ENCODE assay signal across 1 cellular context in the genomic region with DNA sequence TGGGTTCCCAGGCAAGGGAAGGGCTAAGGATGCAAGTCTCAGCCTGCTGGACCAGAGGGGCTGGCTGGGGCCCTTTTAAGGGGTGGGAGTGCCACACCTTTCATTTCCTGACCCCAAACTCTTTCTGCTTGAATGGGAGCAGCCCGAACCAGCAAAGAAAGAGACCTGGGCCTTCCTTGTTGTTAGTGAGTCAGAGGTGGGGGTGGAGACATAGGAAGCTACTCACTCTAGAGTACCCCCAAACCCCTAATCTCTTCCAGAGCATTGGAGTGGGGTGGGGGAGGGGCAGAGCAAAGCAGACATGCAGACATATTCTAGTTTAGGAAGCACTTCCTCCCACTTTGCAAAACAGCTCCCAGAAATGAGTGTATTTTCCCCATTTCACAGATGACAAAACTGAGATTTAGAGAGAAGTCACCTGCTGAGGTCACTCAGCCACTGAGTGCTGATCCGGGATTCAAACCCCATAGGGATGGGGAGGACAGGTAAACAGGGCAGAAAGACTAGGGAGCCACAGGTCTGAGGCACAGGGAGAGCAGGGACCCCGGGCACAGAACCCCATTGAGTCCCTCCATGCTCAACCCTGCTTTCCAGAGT.
TF ChIP-seq lines count a peak whose summit lies in the region.

No MANE protein-coding gene starts in this region.

TF ChIP-seq in GM23338, 12 proteins besides CTCF, POLR2A, EP300 and RAD21:
- TF ChIP-seq ZNF331 (CRISPR knock-in tag; IDR thresholded peaks at IDR 0.05; ENCODE audit: low read depth) = no peak
- no peak for TF ChIP-seq NANOG (IDR thresholded peaks at IDR 0.05; ENCODE audit: borderline replicate concordance)
- TF ChIP-seq CREB1 (CRISPR knock-in tag; IDR thresholded peaks at IDR 0.05; ENCODE audit: low read depth) = no peak
- TF ChIP-seq, protein P1, sequence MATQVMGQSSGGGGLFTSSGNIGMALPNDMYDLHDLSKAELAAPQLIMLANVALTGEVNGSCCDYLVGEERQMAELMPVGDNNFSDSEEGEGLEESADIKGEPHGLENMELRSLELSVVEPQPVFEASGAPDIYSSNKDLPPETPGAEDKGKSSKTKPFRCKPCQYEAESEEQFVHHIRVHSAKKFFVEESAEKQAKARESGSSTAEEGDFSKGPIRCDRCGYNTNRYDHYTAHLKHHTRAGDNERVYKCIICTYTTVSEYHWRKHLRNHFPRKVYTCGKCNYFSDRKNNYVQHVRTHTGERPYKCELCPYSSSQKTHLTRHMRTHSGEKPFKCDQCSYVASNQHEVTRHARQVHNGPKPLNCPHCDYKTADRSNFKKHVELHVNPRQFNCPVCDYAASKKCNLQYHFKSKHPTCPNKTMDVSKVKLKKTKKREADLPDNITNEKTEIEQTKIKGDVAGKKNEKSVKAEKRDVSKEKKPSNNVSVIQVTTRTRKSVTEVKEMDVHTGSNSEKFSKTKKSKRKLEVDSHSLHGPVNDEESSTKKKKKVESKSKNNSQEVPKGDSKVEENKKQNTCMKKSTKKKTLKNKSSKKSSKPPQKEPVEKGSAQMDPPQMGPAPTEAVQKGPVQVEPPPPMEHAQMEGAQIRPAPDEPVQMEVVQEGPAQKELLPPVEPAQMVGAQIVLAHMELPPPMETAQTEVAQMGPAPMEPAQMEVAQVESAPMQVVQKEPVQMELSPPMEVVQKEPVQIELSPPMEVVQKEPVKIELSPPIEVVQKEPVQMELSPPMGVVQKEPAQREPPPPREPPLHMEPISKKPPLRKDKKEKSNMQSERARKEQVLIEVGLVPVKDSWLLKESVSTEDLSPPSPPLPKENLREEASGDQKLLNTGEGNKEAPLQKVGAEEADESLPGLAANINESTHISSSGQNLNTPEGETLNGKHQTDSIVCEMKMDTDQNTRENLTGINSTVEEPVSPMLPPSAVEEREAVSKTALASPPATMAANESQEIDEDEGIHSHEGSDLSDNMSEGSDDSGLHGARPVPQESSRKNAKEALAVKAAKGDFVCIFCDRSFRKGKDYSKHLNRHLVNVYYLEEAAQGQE (IDR thresholded peaks at IDR 0.05; ENCODE audit: unreplicated experiment) = no peak
- no peak for TF ChIP-seq JUNB (IDR thresholded peaks at IDR 0.05; ENCODE audit: unreplicated experiment)
- TF ChIP-seq EZH2 (IDR thresholded peaks at IDR 0.05; ENCODE audit: low read depth, unreplicated experiment) = no peak
- no peak for TF ChIP-seq EZH2phosphoT487 (IDR thresholded peaks at IDR 0.05; ENCODE audit: unreplicated experiment)
- TF ChIP-seq POLR2AphosphoS5 (IDR thresholded peaks at IDR 0.05; ENCODE audit: low read depth) = no peak
TF ChIP-seq in GM23338: peak in this region for 0.
